In the genomic region with DNA sequence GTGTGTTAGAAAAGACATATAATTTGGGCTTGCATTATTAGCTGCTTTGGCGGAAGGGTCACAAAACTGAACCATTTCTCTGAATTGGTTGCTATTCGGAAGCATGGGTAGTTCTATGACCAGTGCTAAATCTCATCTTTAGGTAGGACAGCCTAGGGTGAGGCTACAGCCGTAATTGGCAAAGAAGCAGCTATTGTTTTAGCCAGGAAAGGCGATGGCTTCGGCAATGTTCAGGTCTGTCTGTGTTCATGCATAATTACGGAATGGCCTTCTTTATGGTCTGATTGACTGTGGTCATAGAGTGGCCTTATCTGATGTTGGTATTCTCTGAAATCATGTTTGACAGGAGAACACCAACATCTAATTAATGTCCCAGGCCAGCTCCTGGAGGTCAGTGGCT, we compare ENCODE assay signal across 16 cellular contexts.
A peak's percentile ranks its signal among the peaks of the same experiment; 100 is the strongest.
DNase-seq lines count a peak whose midpoint lies in the region; ATAC-seq and TF ChIP-seq lines count a peak whose summit lies in the region.
"Had no signal": no experiment of that assay in that cellular context is flagged by ENCODE, and none has a peak within 500 bp of the region (broad histone marks: within the 10 kb centered on the region; RNA-seq: fewer than 3 reads in every experiment).

No MANE protein-coding gene starts in this region.

- WGBS in heart left ventricle, 4 donors = 69 to 74% (median 74%) methylated on average over 6 of the region's 6 CpGs

- no peak for DNase-seq in heart left ventricle
- no peak for DNase-seq in left ventricle myocardium inferior
- DNase-seq in left ventricle myocardium superior = no peak
- DNase-seq in cardiac septum (ENCODE audit: low spot score) = no peak
- DNase-seq: AML-193; Caco-2; Calu3; CD4-positive, alpha-beta T cell; CD8-positive, alpha-beta T cell; DMS79 treated with DMSO at 0.1 percent for 48 hours; GF-D8 had no signal

- H3K27me3 ChIP-seq in heart left ventricle = no peaks in the 10 kb centered on the region
- H3K27me3 ChIP-seq in left ventricle myocardium inferior (ENCODE audit: low read depth) = no peaks in the 10 kb centered on the region
- H3K27me3 ChIP-seq: BLaER1 treated with 17β-estradiol and CSF1 and Interleukin-3, amounts not matched to agents 10 nM and 100 nM had no signal

- TF ChIP-seq CTCF in heart left ventricle (IDR thresholded peaks at IDR 0.05) = no peak
- TF ChIP-seq CTCF in left ventricle myocardium inferior (IDR thresholded peaks at IDR 0.05; ENCODE audit: borderline replicate concordance) = no peak

- H3K4me3 ChIP-seq in heart left ventricle = no peak overlapping the region
- H3K4me3 ChIP-seq in left ventricle myocardium inferior = no peak overlapping the region
- H3K4me3 ChIP-seq: A549; BLaER1 treated with 17β-estradiol and CSF1 and Interleukin-3, amounts not matched to agents 10 nM and 100 nM had no signal

- ATAC-seq in heart left ventricle (peak in 3 of 4 donors; percentile 42 to 72 (median 42)), left ventricle myocardium superior (peak; percentile 39), GM21723 (IDR thresholded peaks at IDR 0.05; ENCODE audit: unreplicated experiment) (no peak)
- ATAC-seq: A549; CD8-positive, alpha-beta T cell had no signal

- no peak for TF ChIP-seq POLR2A in heart left ventricle (IDR thresholded peaks at IDR 0.05)

- no peaks in the 10 kb centered on the region for H3K4me1 ChIP-seq in heart left ventricle
- peaks cover 7% of the 10 kb centered on the region for H3K4me1 ChIP-seq in left ventricle myocardium inferior
- H3K4me1 ChIP-seq: A549, Caco-2 had no signal

- H3K27ac ChIP-seq in heart left ventricle (no peak overlapping the region), left ventricle myocardium inferior (replicated peaks) (no peak overlapping the region)
- H3K27ac ChIP-seq: 22Rv1; A549; BLaER1 treated with 17β-estradiol and CSF1 and Interleukin-3, amounts not matched to agents 10 nM and 100 nM; C4-2B had no signal

- H3K36me3 ChIP-seq in heart left ventricle (no peaks in the 10 kb centered on the region), left ventricle myocardium inferior (no peaks in the 10 kb centered on the region)
- H3K36me3 ChIP-seq: BLaER1 treated with 17β-estradiol and CSF1 and Interleukin-3, amounts not matched to agents 10 nM and 100 nM had no signal

- intact Hi-C loops in heart left ventricle (cut with DNase I) = no loop called here
- intact Hi-C loops in left ventricle myocardium inferior (cut with micrococcal nuclease) = no loop called here
- intact Hi-C loops in left ventricle myocardium superior (cut with micrococcal nuclease) = no loop called here
- intact Hi-C loops in cardiac septum (cut with DNase I) = no loop called here

- H3K9me3 ChIP-seq in heart left ventricle = no peaks in the 10 kb centered on the region
- no peaks in the 10 kb centered on the region for H3K9me3 ChIP-seq in left ventricle myocardium inferior (replicated peaks)
- H3K9me3 ChIP-seq: A549; BLaER1 treated with 17β-estradiol and CSF1 and Interleukin-3, amounts not matched to agents 10 nM and 100 nM; Caco-2 had no signal
